Comparison of ENCODE assay signal across 13 cellular contexts in the genomic region with DNA sequence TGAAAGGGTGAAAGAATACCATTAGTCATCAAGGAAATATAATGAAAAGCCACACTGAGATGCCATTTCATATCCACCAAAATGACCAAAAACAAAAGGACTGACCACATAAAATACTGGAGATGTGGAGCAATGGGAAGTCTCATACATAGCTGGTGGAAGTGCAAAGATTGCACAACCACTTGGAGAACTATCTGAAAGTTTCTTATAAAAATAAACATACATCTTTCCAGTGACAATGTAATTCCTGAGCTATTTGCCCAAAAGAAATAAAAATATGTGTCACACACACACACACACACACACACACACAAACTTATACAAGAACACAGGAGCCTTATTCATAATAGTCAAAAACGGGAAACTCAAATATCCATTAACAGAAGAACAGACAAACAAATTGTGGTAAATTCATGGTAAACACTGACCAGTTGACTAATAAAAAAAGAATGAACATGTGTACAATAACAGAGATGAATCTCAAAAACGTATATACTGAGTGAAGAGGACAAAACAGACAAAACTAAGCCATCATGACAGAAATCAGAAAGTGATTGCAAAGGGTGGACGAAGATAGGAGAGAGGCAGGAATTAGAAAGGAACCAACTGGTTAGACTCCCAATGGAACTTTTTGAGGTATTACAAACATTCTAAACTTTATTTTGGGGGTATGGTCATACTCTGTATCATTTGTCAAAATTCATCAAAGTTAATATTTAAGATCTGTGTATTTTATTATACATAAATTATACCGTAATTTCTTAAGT. TPM values are rescaled to one million over a fixed set of nuclear protein-coding genes. Genes with fewer than 3 reads are reported as not detected.
DNase-seq lines count a peak whose midpoint lies in the region; ATAC-seq and TF ChIP-seq lines count a peak whose summit lies in the region.
"Had no signal": no experiment of that assay in that cellular context is flagged by ENCODE, and none has a peak within 500 bp of the region (broad histone marks: within the 10 kb centered on the region; RNA-seq: fewer than 3 reads in every experiment).

No MANE protein-coding gene starts in this region.

- WGBS in H9 (ENCODE audit: extremely low coverage, insufficient read length, low lambda C conversion rate), result no CpG with 5 or more reads among the region's 4 CpGs

- intact Hi-C loops in sciatic nerve (cut with DNase I), result no loop called here

- H3K4me3 ChIP-seq in RWPE2 (ENCODE audit: severe bottlenecking), result no peak overlapping the region
- no peak overlapping the region for H3K4me3 ChIP-seq in fibroblast of lung (replicated peaks in 1 of 4; ENCODE audit: control extremely low read depth in 1 of 4, insufficient read depth in 1 of 4, low read depth in 3 of 4, low read length in 4 of 4)
- H3K4me3 ChIP-seq: spleen had no signal

- H3K79me1 ChIP-seq in H9 (ENCODE audit: insufficient read depth, low read depth, low read length, poor library complexity, severe bottlenecking), result no peaks in the 10 kb centered on the region

- ATAC-seq in RWPE2 (ENCODE audit: low read depth), result peak; percentile 41; the same call in 2 of the 3 replicates
- ATAC-seq in sciatic nerve, result peak; percentile 86
- no peak for ATAC-seq in GM18861 (IDR thresholded peaks at IDR 0.05; ENCODE audit: unreplicated experiment)
- ATAC-seq: stimulated activated memory B cell treated with anti-CD40 and anti-IgM and Interleukin-4, amounts not matched to agents 10 μg/mL and 1 μg/mL and 100 μg/mL, for 72 hours had no signal

- no peak overlapping the region for H3K4me3 Mint-ChIP-seq in H9
- H3K4me3 Mint-ChIP-seq: stimulated activated memory B cell treated with anti-CD40 and anti-IgM and Interleukin-4, amounts not matched to agents 10 μg/mL and 1 μg/mL and 100 μg/mL, for 72 hours had no signal

- H3K27ac ChIP-seq in RWPE2 (ENCODE audit: poor library complexity, severe bottlenecking) (no peak overlapping the region), fibroblast of lung (ENCODE audit: insufficient read depth, low read length) (no peak overlapping the region), H9 (ENCODE audit: insufficient read length, low read depth, low read length) (no peak overlapping the region)
- H3K27ac ChIP-seq: spleen had no signal

- no peak overlapping the region for H3K4ac ChIP-seq in H9 (ENCODE audit: low read depth, low read length)

- H3K18ac ChIP-seq in H9 (ENCODE audit: insufficient read length, low read depth, low read length), result no peak overlapping the region

- no peaks in the 10 kb centered on the region for H4K20me1 ChIP-seq in fibroblast of lung (ENCODE audit: control insufficient read depth, extremely low read depth, insufficient read depth, low read length)
- no peaks in the 10 kb centered on the region for H4K20me1 ChIP-seq in H9 (ENCODE audit: control insufficient read depth, insufficient read depth, insufficient read length)

- peaks cover 24 to 29% of the 10 kb centered on the region in 2 experiments for H3K4me1 Mint-ChIP-seq in H9

- H3K9me3 Mint-ChIP-seq in H9, result peaks cover 0 to 2% of the 10 kb centered on the region in 2 experiments; a peak in 1 of 5 replicates
- H3K9me3 Mint-ChIP-seq: stimulated activated memory B cell treated with anti-CD40 and anti-IgM and Interleukin-4, amounts not matched to agents 10 μg/mL and 1 μg/mL and 100 μg/mL, for 72 hours had no signal

- peak overlapping the region in 1 of 3 experiments; percentile 80; a peak in 3 of 7 replicates for H3K27ac Mint-ChIP-seq in H9
- H3K27ac Mint-ChIP-seq: stimulated activated memory B cell treated with anti-CD40 and anti-IgM and Interleukin-4, amounts not matched to agents 10 μg/mL and 1 μg/mL and 100 μg/mL, for 72 hours had no signal

- no peaks in the 10 kb centered on the region for H3K27me3 Mint-ChIP-seq in H9 (ENCODE audit: low read depth)
- H3K27me3 Mint-ChIP-seq: stimulated activated memory B cell treated with anti-CD40 and anti-IgM and Interleukin-4, amounts not matched to agents 10 μg/mL and 1 μg/mL and 100 μg/mL, for 72 hours had no signal

- H3K36me3 ChIP-seq in RWPE2 (ENCODE audit: low read depth) (peaks cover 2% of the 10 kb centered on the region; the same call in 1 of the 2 replicates), fibroblast of lung (ENCODE audit: control insufficient read depth, insufficient read depth, low read length) (no peaks in the 10 kb centered on the region)

- H3K27me3 ChIP-seq in RWPE2 (ENCODE audit: insufficient read depth, poor library complexity, severe bottlenecking) (no peaks in the 10 kb centered on the region), fibroblast of lung (ENCODE audit: control insufficient read depth, insufficient read depth, low read length) (no peaks in the 10 kb centered on the region), H9 (ENCODE audit: insufficient read depth, low read length) (no peaks in the 10 kb centered on the region)
- H3K27me3 ChIP-seq: spleen had no signal

- no peak overlapping the region for H2BK120ac ChIP-seq in H9 (ENCODE audit: low read depth, low read length, poor library complexity, severe bottlenecking)

- H4K8ac ChIP-seq in H9 (replicated peaks; ENCODE audit: insufficient read length, low read depth, low read length), result no peak overlapping the region

- H2BK20ac ChIP-seq in H9 (ENCODE audit: low read depth, low read length, poor library complexity, severe bottlenecking), result no peak overlapping the region

- no peak overlapping the region for H2BK5ac ChIP-seq in H9 (ENCODE audit: insufficient read length, low read length)

- H3K9me3 ChIP-seq in RWPE2 (ENCODE audit: severe bottlenecking) (peaks cover 2% of the 10 kb centered on the region), fibroblast of lung (ENCODE audit: control insufficient read depth, insufficient read depth, low read depth, low read length) (no peaks in the 10 kb centered on the region), H9 (ENCODE audit: control insufficient read depth, low read depth, low read length) (no peaks in the 10 kb centered on the region)

- peaks cover 2 to 13% (median 4%) of the 10 kb centered on the region in 3 experiments; a peak in 4 of 7 replicates for H3K36me3 Mint-ChIP-seq in H9 (ENCODE audit: insufficient read depth in 1 of 3, low read depth in 3 of 3)

- H4K5ac ChIP-seq in H9 (ENCODE audit: insufficient read length, low read depth, low read length), result no peak overlapping the region

- no peak overlapping the region for H3K14ac ChIP-seq in H9 (ENCODE audit: insufficient read depth, low read length)

- no peak overlapping the region for H2BK12ac ChIP-seq in H9 (ENCODE audit: insufficient read length, low read depth, low read length)

- no peak overlapping the region for H3T11ph ChIP-seq in H9 (ENCODE audit: low read length)

- no peak overlapping the region for H3K56ac ChIP-seq in H9 (ENCODE audit: insufficient read length, low read depth, low read length)

- H2BK15ac ChIP-seq in H9 (ENCODE audit: low read depth, low read length), result no peak overlapping the region

- no peak overlapping the region for H3K23ac ChIP-seq in H9 (ENCODE audit: insufficient read length, low read depth, low read length)

- no peak for TF ChIP-seq CTCF in RWPE2 (IDR thresholded peaks at IDR 0.05; ENCODE audit: poor library complexity, severe bottlenecking)
- no peak for TF ChIP-seq CTCF in fibroblast of lung (conservative IDR thresholded peaks at IDR 0.05 in 1 of 2, IDR thresholded peaks at IDR 0.05 in 1 of 2; ENCODE audit: low read depth in 1 of 2, low read length in 2 of 2)
- no peak for TF ChIP-seq CTCF in H9 (conservative IDR thresholded peaks at IDR 0.05)

- no peak overlapping the region for H3K9ac ChIP-seq in fibroblast of lung (ENCODE audit: insufficient read depth, low read length)
- no peak overlapping the region for H3K9ac ChIP-seq in H9 (ENCODE audit: extremely low read depth, insufficient read length, low read length)

- H2AK5ac ChIP-seq in H9 (ENCODE audit: insufficient read length, low read length), result no peak overlapping the region

- peaks cover 17% of the 10 kb centered on the region for H3K4me1 ChIP-seq in RWPE2 (ENCODE audit: insufficient read depth, poor library complexity, severe bottlenecking)
- peaks cover 7% of the 10 kb centered on the region for H3K4me1 ChIP-seq in fibroblast of lung (ENCODE audit: control insufficient read depth, extremely low read depth, insufficient read depth, low read length)
- no peaks in the 10 kb centered on the region for H3K4me1 ChIP-seq in H9 (ENCODE audit: insufficient read depth, low read length)

- peak; percentile 89 for DNase-seq in GM04503 (ENCODE audit: low read depth)
- DNase-seq in RWPE2 (ENCODE audit: low spot score), result no peak
- DNase-seq in fibroblast of lung (ENCODE audit: low read depth in 2 of 2), result peak; percentile 95 to 97
- no peak for DNase-seq in sciatic nerve (ENCODE audit: low spot score)
- DNase-seq in H9, result no peak
- DNase-seq in globus pallidus (ENCODE audit: low spot score), result no peak
- no peak for DNase-seq in NCI-H1092 (lab: John Stamatoyannopoulos, UW)
- DNase-seq: activated effector memory CD4-positive, alpha-beta T cell treated with Interleukin-2 at 50 U/mL for 16 hours; Kasumi-1; left cardiac atrium; spleen had no signal

- H3K23me2 ChIP-seq in H9 (ENCODE audit: insufficient read length, low read depth, low read length, poor library complexity, severe bottlenecking), result no peaks in the 10 kb centered on the region

- H3K4me2 ChIP-seq in fibroblast of lung (ENCODE audit: extremely low read depth, insufficient read depth, low read length), result peak overlapping the region; percentile 54
- no peak overlapping the region for H3K4me2 ChIP-seq in H9 (ENCODE audit: insufficient read depth, insufficient read length, low read length)

- H4K91ac ChIP-seq in H9 (ENCODE audit: insufficient read length, low read depth, low read length), result no peak overlapping the region

- H3K79me2 ChIP-seq in fibroblast of lung (ENCODE audit: control insufficient read depth, insufficient read depth, low read length) (peaks cover 65% of the 10 kb centered on the region), H9 (ENCODE audit: insufficient read depth, low read length) (peaks cover 11% of the 10 kb centered on the region; the same call in 1 of the 2 replicates)

- H2AFZ ChIP-seq in fibroblast of lung (ENCODE audit: low read length), result no peak overlapping the region
- H2AFZ ChIP-seq in H9 (ENCODE audit: low read length), result no peak overlapping the region

RNA-seq across cellular contexts. Expression of gene WASL, which starts 21.5 kb away (rescaled TPM):
- total RNA-seq in fibroblast of lung (12.1 and 15.4 TPM in 2 replicates), sciatic nerve (51.3 TPM), H9 (2021) (39.3 and 41.9 TPM in 2 replicates)
- 18.0 and 21.0 TPM in 2 replicates for polyA plus RNA-seq in fibroblast of lung
- polyA plus RNA-seq in fibroblast of lung (2012), result 16.9 and 22.4 TPM in 2 replicates
- 2.5 and 4.2 TPM in 2 replicates for polyA minus RNA-seq in fibroblast of lung (ENCODE audit: low replicate concordance)

Comparison
In these comparisons a context has a peak if more than half of its experiments do, and no peak if none do; other contexts are left out.
1. DNase-seq: peak in GM04503 (single experiment) and fibroblast of lung (2 of 2); none in RWPE2 (single experiment), sciatic nerve (single experiment), H9 (single experiment), globus pallidus (single experiment) and NCI-H1092 (single experiment).